ENCODE assay signal across 20 cellular contexts in genomic region chr2:208175843-208176160, GRCh38. TPM values are rescaled to one million over a fixed set of nuclear protein-coding genes. Genes with fewer than 3 reads are reported as not detected.
A peak's percentile ranks its signal among the peaks of the same experiment; 100 is the strongest.
DNase-seq lines count a peak whose midpoint lies in the region; ATAC-seq, FAIRE-seq and TF ChIP-seq lines count a peak whose summit lies in the region.
"Had no signal": no experiment of that assay in that cellular context is flagged by ENCODE, and none has a peak within 500 bp of the region (broad histone marks: within the 10 kb centered on the region; RNA-seq: fewer than 3 reads in every experiment).

No MANE protein-coding gene starts in this region.

- H2AFZ ChIP-seq in endothelial cell of umbilical vein (ENCODE audit: low read depth, low read length), result peak overlapping the region; percentile 15

- H3K27me3 ChIP-seq in endothelial cell of umbilical vein (ENCODE audit: control insufficient read depth in 2 of 2, insufficient read depth in 2 of 2, low read length in 2 of 2) (no peaks in the 10 kb centered on the region), foreskin keratinocyte (no peaks in the 10 kb centered on the region)
- H3K27me3 ChIP-seq: BLaER1, breast epithelium, colonic mucosa, ovary, upper lobe of left lung had no signal

- no peak overlapping the region for H3K4me2 ChIP-seq in endothelial cell of umbilical vein (ENCODE audit: insufficient read depth, low read length)
- H3K4me2 ChIP-seq: BLaER1 had no signal

- CTCF ChIA-PET in endothelial cell of umbilical vein (lab: Charles Lee), result interaction anchor here (0.6 to 4.8 kb wide), 21 partner anchors 9 to 1155 kb away, joined by 3 to 90 read pairs (median 5); partner anchors contain the start of genes IDH1 and PIKFYVE

- no peak for FAIRE-seq in endothelial cell of umbilical vein (lab: Jason Lieb, UNC)

- no TSS peak for BruUV-seq in endothelial cell of umbilical vein (replicated peaks; lab: Mats Ljungman, UMichigan)

- intact Hi-C loops in endothelial cell of umbilical vein (cut with micrococcal nuclease), result loop anchor here (1.0 to 10.0 kb wide), 4 partner anchors 78 to 1155 kb away; no protein-coding TSS in a partner anchor

- no peaks in the 10 kb centered on the region for H4K20me1 ChIP-seq in endothelial cell of umbilical vein (replicated peaks; ENCODE audit: control insufficient read depth, extremely low read depth, insufficient read depth, low read length)
- H4K20me1 ChIP-seq: BLaER1 had no signal

- H3K27ac ChIP-seq in SK-N-MC (no peak overlapping the region), endothelial cell of umbilical vein (ENCODE audit: insufficient read depth, low read depth, low read length) (no peak overlapping the region), foreskin keratinocyte (no peak overlapping the region)
- H3K27ac ChIP-seq: 22Rv1, BLaER1, breast epithelium, colonic mucosa, ovary, upper lobe of left lung had no signal

- H3K9ac ChIP-seq in SK-N-MC (ENCODE audit: insufficient read length), result peak overlapping the region; percentile 45
- no peak overlapping the region for H3K9ac ChIP-seq in endothelial cell of umbilical vein (replicated peaks; ENCODE audit: extremely low read depth, insufficient read depth, low read length)
- H3K9ac ChIP-seq: BLaER1 had no signal

- no peak for TF ChIP-seq CTCF in endothelial cell of umbilical vein (IDR thresholded peaks at IDR 0.05; ENCODE audit: extremely low read depth in 1 of 2, insufficient read depth in 1 of 2, low read depth in 1 of 2, low read length in 2 of 2)
- no peak for TF ChIP-seq CTCF in retinal pigment epithelial cell (conservative IDR thresholded peaks at IDR 0.05; ENCODE audit: low read depth, low read length)
- TF ChIP-seq CTCF in foreskin keratinocyte (conservative IDR thresholded peaks at IDR 0.05), result no peak

- dilution Hi-C loops in endothelial cell of umbilical vein (cut with MboI; ENCODE audit: extremely low pct_ligation_motif_present, low sequenced_read_pairs), result no loop called here

- no peaks in the 10 kb centered on the region for H3K9me1 ChIP-seq in endothelial cell of umbilical vein (replicated peaks; ENCODE audit: control insufficient read depth, extremely low read depth, insufficient read depth, low read length)

- POLR2A ChIA-PET in endothelial cell of umbilical vein (lab: Charles Lee), result interaction anchor here (1.4 kb wide), 1 partner anchor 78 kb away, joined by 3 read pairs; the partner anchor contains the start of gene IDH1

- DNase-seq in DMS53 (lab: John Stamatoyannopoulos, UW) (peak; percentile 23), DMS53 treated with DMSO at 0.1 percent for 48 hours (lab: John Stamatoyannopoulos, UW; ENCODE audit: unreplicated experiment) (no peak), SK-N-MC (ENCODE audit: low read depth, low spot score) (no peak), endothelial cell of umbilical vein (ENCODE audit: low read depth, low spot score) (no peak), retinal pigment epithelial cell (ENCODE audit: low read depth) (no peak), foreskin keratinocyte (no peak), midbrain (lab: John Stamatoyannopoulos, UW) (no peak), 8988T (no peak)
- DNase-seq: activated gamma-delta T cell, SIG-M5 had no signal

- no peaks in the 10 kb centered on the region for H3K79me2 ChIP-seq in endothelial cell of umbilical vein (ENCODE audit: control insufficient read depth, insufficient read depth, low read length)

- H3K9me3 ChIP-seq in SK-N-MC (ENCODE audit: low read depth, low read length) (no peaks in the 10 kb centered on the region), endothelial cell of umbilical vein (replicated peaks; ENCODE audit: control insufficient read depth, insufficient read depth, low read length) (no peaks in the 10 kb centered on the region)
- H3K9me3 ChIP-seq: BLaER1, breast epithelium, colonic mucosa, ovary, upper lobe of left lung had no signal

- H3K36me3 ChIP-seq in SK-N-MC (ENCODE audit: insufficient read depth, low read length) (no peaks in the 10 kb centered on the region), endothelial cell of umbilical vein (ENCODE audit: control insufficient read depth in 2 of 2, extremely low read depth in 1 of 2, insufficient read depth in 2 of 2, low read length in 2 of 2) (no peaks in the 10 kb centered on the region)
- H3K36me3 ChIP-seq: BLaER1, breast epithelium, colonic mucosa, ovary, upper lobe of left lung had no signal

- TF ChIP-seq POLR2A in endothelial cell of umbilical vein (IDR thresholded peaks at IDR 0.05; ENCODE audit: low read depth, low read length), result no peak

- no peak for ATAC-seq in foreskin keratinocyte

- H3K4me1 ChIP-seq in endothelial cell of umbilical vein (ENCODE audit: control insufficient read depth, extremely low read depth, insufficient read depth, low read length), result no peaks in the 10 kb centered on the region
- no peaks in the 10 kb centered on the region for H3K4me1 ChIP-seq in foreskin keratinocyte
- H3K4me1 ChIP-seq: BLaER1, breast epithelium, colonic mucosa had no signal

- H3K4me3 ChIP-seq in SK-N-MC (peak overlapping the region; percentile 40), endothelial cell of umbilical vein (replicated peaks in 1 of 3; ENCODE audit: insufficient read depth in 1 of 3, low read depth in 1 of 3, low read length in 3 of 3) (no peak overlapping the region), retinal pigment epithelial cell (ENCODE audit: low read length) (peak overlapping the region; percentile 12)
- H3K4me3 ChIP-seq: BLaER1, breast epithelium, colonic mucosa, ovary, upper lobe of left lung had no signal

TF ChIP-seq in endothelial cell of umbilical vein, 7 proteins besides CTCF, POLR2A, EP300 and RAD21 (continues in another document):
- TF ChIP-seq EZH2 (IDR thresholded peaks at IDR 0.05; ENCODE audit: borderline replicate concordance, low read depth, low read length, severe bottlenecking), result no peak
- no peak for TF ChIP-seq JUN (IDR thresholded peaks at IDR 0.05; ENCODE audit: borderline replicate concordance, insufficient read depth, insufficient read length, low read depth)
- no peak for TF ChIP-seq GATA2 (IDR thresholded peaks at IDR 0.05; ENCODE audit: insufficient read depth, insufficient read length, low read depth, low read length)
- no peak for TF ChIP-seq POLR2AphosphoS5 (IDR thresholded peaks at IDR 0.05; ENCODE audit: insufficient read depth, low read depth, low read length)

RNA-seq across cellular contexts. Expression of gene CRYGA, which starts 12.4 kb away (rescaled TPM):
- not detected in 2 replicates for total RNA-seq in endothelial cell of umbilical vein
- polyA plus RNA-seq in endothelial cell of umbilical vein, result not detected in 2 replicates
- polyA plus RNA-seq in endothelial cell of umbilical vein (2011; cell fraction: cytosol; rRNA removed), result not detected in 2 replicates
- polyA plus RNA-seq in endothelial cell of umbilical vein (2011; cell fraction: nucleus; rRNA removed), result not detected in 2 replicates
- polyA plus RNA-seq in endothelial cell of umbilical vein (2012), result not detected in 2 replicates
- polyA minus RNA-seq in endothelial cell of umbilical vein, result not detected in 2 replicates
- polyA minus RNA-seq in endothelial cell of umbilical vein (2011; cell fraction: cytosol; rRNA and poly(A)+ RNA removed), result not detected
- polyA minus RNA-seq in endothelial cell of umbilical vein (2011; cell fraction: nucleus; rRNA and poly(A)+ RNA removed), result not detected in 2 replicates
- total RNA-seq in foreskin keratinocyte, result not detected in 2 replicates
- not detected in 2 replicates for polyA plus RNA-seq in foreskin keratinocyte
- total RNA-seq: breast epithelium, colonic mucosa, Daoy, MCF 10A, ovary, T-helper 17 cell, upper lobe of left lung had no signal
- polyA plus RNA-seq: adipose tissue, ovary had no signal

RNA-seq across cellular contexts. Expression of gene C2orf80, which starts 14.0 kb away (rescaled TPM):
- total RNA-seq in endothelial cell of umbilical vein, result not detected in 2 replicates
- not detected in 2 replicates for polyA plus RNA-seq in endothelial cell of umbilical vein
- polyA plus RNA-seq in endothelial cell of umbilical vein (2011; cell fraction: cytosol; rRNA removed), result not detected in 2 replicates
- polyA plus RNA-seq in endothelial cell of umbilical vein (2011; cell fraction: nucleus; rRNA removed), result not detected in 2 replicates
- polyA plus RNA-seq in endothelial cell of umbilical vein (2012), result not detected in 2 replicates
- polyA minus RNA-seq in endothelial cell of umbilical vein, result not detected in 2 replicates
- not detected for polyA minus RNA-seq in endothelial cell of umbilical vein (2011; cell fraction: cytosol; rRNA and poly(A)+ RNA removed)
- polyA minus RNA-seq in endothelial cell of umbilical vein (2011; cell fraction: nucleus; rRNA and poly(A)+ RNA removed), result not detected in 2 replicates
- total RNA-seq in foreskin keratinocyte, result not detected in 2 replicates
- polyA plus RNA-seq in foreskin keratinocyte, result not detected in 2 replicates
- total RNA-seq: breast epithelium, colonic mucosa, Daoy, MCF 10A, ovary, T-helper 17 cell, upper lobe of left lung had no signal
- polyA plus RNA-seq: adipose tissue, ovary had no signal

RNA-seq across cellular contexts. Expression of gene CRYGB, which starts 29.8 kb away (rescaled TPM):
- total RNA-seq in endothelial cell of umbilical vein, result not detected in 2 replicates
- polyA plus RNA-seq in endothelial cell of umbilical vein, result not detected in 2 replicates
- polyA plus RNA-seq in endothelial cell of umbilical vein (2011; cell fraction: cytosol; rRNA removed), result not detected in 2 replicates
- polyA plus RNA-seq in endothelial cell of umbilical vein (2011; cell fraction: nucleus; rRNA removed), result not detected in 2 replicates
- not detected in 2 replicates for polyA plus RNA-seq in endothelial cell of umbilical vein (2012)
- not detected in 2 replicates for polyA minus RNA-seq in endothelial cell of umbilical vein
- polyA minus RNA-seq in endothelial cell of umbilical vein (2011; cell fraction: cytosol; rRNA and poly(A)+ RNA removed), result not detected
- not detected in 2 replicates for polyA minus RNA-seq in endothelial cell of umbilical vein (2011; cell fraction: nucleus; rRNA and poly(A)+ RNA removed)
- total RNA-seq in foreskin keratinocyte, result not detected in 2 replicates
- polyA plus RNA-seq in foreskin keratinocyte, result not detected in 2 replicates
- total RNA-seq: breast epithelium, colonic mucosa, Daoy, MCF 10A, ovary, T-helper 17 cell, upper lobe of left lung had no signal
- polyA plus RNA-seq: adipose tissue, ovary had no signal

RNA-seq across cellular contexts. Expression of gene CRYGC, which starts 46.2 kb away (rescaled TPM):
- not detected in 2 replicates for total RNA-seq in endothelial cell of umbilical vein
- polyA plus RNA-seq in endothelial cell of umbilical vein, result not detected in 2 replicates
- not detected in 2 replicates for polyA plus RNA-seq in endothelial cell of umbilical vein (2011; cell fraction: cytosol; rRNA removed)
- not detected in 2 replicates for polyA plus RNA-seq in endothelial cell of umbilical vein (2011; cell fraction: nucleus; rRNA removed)
- polyA plus RNA-seq in endothelial cell of umbilical vein (2012), result not detected in 2 replicates
- not detected in 2 replicates for polyA minus RNA-seq in endothelial cell of umbilical vein
- not detected for polyA minus RNA-seq in endothelial cell of umbilical vein (2011; cell fraction: cytosol; rRNA and poly(A)+ RNA removed)
- polyA minus RNA-seq in endothelial cell of umbilical vein (2011; cell fraction: nucleus; rRNA and poly(A)+ RNA removed), result not detected in 2 replicates
- not detected in 2 replicates for total RNA-seq in foreskin keratinocyte
- 0.17 TPM in 1 of 2 replicates, not detected in the other for polyA plus RNA-seq in foreskin keratinocyte
- total RNA-seq: breast epithelium, colonic mucosa, Daoy, MCF 10A, ovary, T-helper 17 cell, upper lobe of left lung had no signal
- polyA plus RNA-seq: adipose tissue, ovary had no signal

RNA-seq across cellular contexts. Expression of gene CRYGD, which starts 51.5 kb away (rescaled TPM):
- not detected in 2 replicates for total RNA-seq in endothelial cell of umbilical vein
- not detected in 2 replicates for polyA plus RNA-seq in endothelial cell of umbilical vein
- polyA plus RNA-seq in endothelial cell of umbilical vein (2011; cell fraction: cytosol; rRNA removed), result not detected in 2 replicates
- polyA plus RNA-seq in endothelial cell of umbilical vein (2011; cell fraction: nucleus; rRNA removed), result not detected in 2 replicates
- polyA plus RNA-seq in endothelial cell of umbilical vein (2012), result not detected in 2 replicates
- not detected in 2 replicates for polyA minus RNA-seq in endothelial cell of umbilical vein
- not detected for polyA minus RNA-seq in endothelial cell of umbilical vein (2011; cell fraction: cytosol; rRNA and poly(A)+ RNA removed)
- not detected in 2 replicates for polyA minus RNA-seq in endothelial cell of umbilical vein (2011; cell fraction: nucleus; rRNA and poly(A)+ RNA removed)
- not detected in 2 replicates for total RNA-seq in foreskin keratinocyte
- polyA plus RNA-seq in foreskin keratinocyte, result not detected in 2 replicates
- total RNA-seq: breast epithelium, colonic mucosa, Daoy, MCF 10A, T-helper 17 cell, upper lobe of left lung had no signal
- polyA plus RNA-seq: adipose tissue had no signal

Comparison
In these comparisons a context has a peak if more than half of its experiments do, and no peak if none do; other contexts are left out.
1. H3K4me3 ChIP-seq: peak in SK-N-MC (single experiment) and retinal pigment epithelial cell (single experiment); none in endothelial cell of umbilical vein (0 of 3).